13 cellular contexts compared by ENCODE assay signal in the genomic region with DNA sequence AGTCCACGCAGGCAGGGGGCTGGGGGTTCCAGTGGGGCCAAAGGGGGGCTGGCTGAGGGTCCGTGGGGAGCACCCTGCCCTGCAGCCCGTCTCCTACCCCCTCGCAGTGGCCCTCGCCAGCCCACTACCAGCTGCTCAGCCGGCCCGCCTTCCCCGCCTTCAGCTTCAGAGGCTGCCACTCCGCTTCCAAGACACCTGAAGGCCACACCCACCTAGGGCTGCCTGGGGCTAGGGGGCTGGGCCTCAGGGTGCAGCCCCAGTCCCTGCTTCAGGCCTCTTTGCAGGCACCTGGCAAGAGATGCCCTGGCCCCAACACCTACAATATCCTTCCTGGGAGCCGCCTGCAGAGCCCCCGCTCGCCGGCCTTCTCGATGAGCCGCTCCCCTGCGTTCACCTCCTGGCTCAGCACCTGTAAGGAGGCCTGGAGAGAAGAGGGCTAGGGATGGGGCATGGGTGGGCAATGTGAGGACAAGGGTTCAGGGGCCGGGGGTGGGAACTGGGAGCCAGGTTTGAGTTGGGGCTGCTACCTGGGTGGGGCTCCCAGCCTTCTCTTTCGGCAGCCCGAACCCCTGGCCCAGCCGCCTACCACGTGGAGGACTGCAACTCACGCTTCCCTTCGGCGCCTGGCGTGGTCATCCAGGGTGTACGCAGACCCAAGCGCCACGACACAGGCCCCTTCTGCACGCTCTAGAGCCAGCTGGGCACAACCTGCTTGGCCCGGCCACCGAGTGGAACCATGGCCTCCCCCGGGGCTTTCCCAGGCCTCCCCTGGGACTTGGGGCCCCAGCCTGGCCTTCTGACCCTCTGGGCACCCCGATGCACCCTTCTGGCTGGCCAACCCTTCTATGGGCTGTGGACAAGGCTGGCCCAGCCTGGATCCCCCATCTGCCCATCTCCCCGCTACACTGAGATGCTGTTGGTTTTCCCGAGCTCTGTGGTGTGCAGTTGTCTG. TPM values are rescaled to one million over a fixed set of nuclear protein-coding genes. Genes with fewer than 3 reads are reported as not detected.
A peak's percentile ranks its signal among the peaks of the same experiment; 100 is the strongest.
DNase-seq lines count a peak whose midpoint lies in the region; ATAC-seq, FAIRE-seq and TF ChIP-seq lines count a peak whose summit lies in the region.
"Had no signal": no experiment of that assay in that cellular context is flagged by ENCODE, and none has a peak within 500 bp of the region (broad histone marks: within the 10 kb centered on the region; RNA-seq: fewer than 3 reads in every experiment).

No MANE protein-coding gene starts in this region.

- H3K4me1 ChIP-seq in GM23338 (ENCODE audit: insufficient read depth) = peaks cover 13% of the 10 kb centered on the region; the same call in 1 of the 2 replicates
- peaks cover 22% of the 10 kb centered on the region for H3K4me1 ChIP-seq in astrocyte (ENCODE audit: insufficient read depth, low read length)

- TF ChIP-seq CTCF in 22Rv1 (IDR thresholded peaks at IDR 0.05) = no peak
- no peak for TF ChIP-seq CTCF in GM23338 (conservative IDR thresholded peaks at IDR 0.05; ENCODE audit: low read depth in 2 of 2)
- TF ChIP-seq CTCF in astrocyte (IDR thresholded peaks at IDR 0.05; ENCODE audit: insufficient read depth, low read depth, low read length) = no peak

- intact Hi-C loops in activated CD4-positive, alpha-beta T cell treated with anti-CD3 and anti-CD28 coated beads, Interleukin-2, amount 10 ng/mL, durations not matched to agents 24 days and 14 days (cut with micrococcal nuclease) = no loop called here

- H3K4me3 ChIP-seq in GM23338 (no peak overlapping the region), astrocyte (ENCODE audit: insufficient read depth, low read depth, low read length) (no peak overlapping the region)

- no peaks in the 10 kb centered on the region for H3K9me3 ChIP-seq in astrocyte (ENCODE audit: insufficient read depth, low read depth, low read length)

- H3K4me2 ChIP-seq in GM23338 = no peak overlapping the region
- H3K4me2 ChIP-seq in astrocyte (ENCODE audit: low read length) = no peak overlapping the region

- H3K9me2 ChIP-seq in GM23338 (ENCODE audit: insufficient read depth) = no peaks in the 10 kb centered on the region

- H3K36me3 Mint-ChIP-seq in GM23338 (ENCODE audit: low read depth) (peaks cover 8% of the 10 kb centered on the region; the same call in 2 of the 3 replicates), astrocyte (ENCODE audit: low read depth, unreplicated experiment) (no peaks in the 10 kb centered on the region)
- peaks cover 5% of the 10 kb centered on the region for H3K36me3 Mint-ChIP-seq in activated CD4-positive, alpha-beta T cell treated with anti-CD3 and anti-CD28 coated beads, Interleukin-2, amount 10 ng/mL, durations not matched to agents 24 days and 14 days (ENCODE audit: low read depth)

- peak overlapping the region; percentile 94 for H3K27ac ChIP-seq in 22Rv1
- no peak overlapping the region for H3K27ac ChIP-seq in GM23338 (ENCODE audit: low read depth)
- no peak overlapping the region for H3K27ac ChIP-seq in astrocyte (ENCODE audit: low read depth, low read length)

- peak; percentile 60 for DNase-seq in GM23338 (ENCODE audit: low spot score)
- DNase-seq in astrocyte (ENCODE audit: low read depth) = no peak
- no peak for DNase-seq in stimulated activated CD4-positive, alpha-beta T cell treated with anti-CD3 and anti-CD28 coated beads, Interleukin-4, amount 100 ng/mL, for 1 hour
- DNase-seq in activated CD4-positive, alpha-beta T cell treated with anti-CD3 and anti-CD28 coated beads, Interleukin-2, amount 10 ng/mL, durations not matched to agents 24 days and 14 days = no peak
- DNase-seq: activated CD8-positive, alpha-beta T cell treated with anti-CD3 and anti-CD28 coated beads, Interleukin-2, amount 10 ng/mL, durations not matched to agents 7 days and 5 days; activated gamma-delta T cell; C1 segment of cervical spinal cord; left cardiac atrium; NCI-H226; Right ventricle myocardium superior had no signal

- H3K36me3 ChIP-seq in GM23338 (ENCODE audit: insufficient read depth) (no peaks in the 10 kb centered on the region; the same call in 1 of the 2 replicates), astrocyte (ENCODE audit: insufficient read depth, low read length) (no peaks in the 10 kb centered on the region)

- H3K9me3 Mint-ChIP-seq in GM23338 (no peaks in the 10 kb centered on the region), astrocyte (ENCODE audit: unreplicated experiment) (no peaks in the 10 kb centered on the region)
- H3K9me3 Mint-ChIP-seq in activated CD4-positive, alpha-beta T cell treated with anti-CD3 and anti-CD28 coated beads, Interleukin-2, amount 10 ng/mL, durations not matched to agents 24 days and 14 days = no peaks in the 10 kb centered on the region

- H3K79me2 ChIP-seq in GM23338 (replicated peaks; ENCODE audit: insufficient read depth) = peaks cover 20% of the 10 kb centered on the region
- H3K79me2 ChIP-seq in astrocyte (ENCODE audit: insufficient read depth, low read length) = peaks cover 27% of the 10 kb centered on the region

- no peaks in the 10 kb centered on the region; the same call in 1 of the 2 replicates for H4K20me1 ChIP-seq in GM23338 (replicated peaks; ENCODE audit: insufficient read depth)
- H4K20me1 ChIP-seq in astrocyte (ENCODE audit: insufficient read depth, low read length) = peaks cover 17% of the 10 kb centered on the region

- H3K27ac Mint-ChIP-seq in GM23338 = no peak overlapping the region
- H3K27ac Mint-ChIP-seq in astrocyte (ENCODE audit: unreplicated experiment) = no peak overlapping the region
- no peak overlapping the region for H3K27ac Mint-ChIP-seq in activated CD4-positive, alpha-beta T cell treated with anti-CD3 and anti-CD28 coated beads, Interleukin-2, amount 10 ng/mL, durations not matched to agents 24 days and 14 days
- H3K27ac Mint-ChIP-seq: activated CD8-positive, alpha-beta T cell treated with anti-CD3 and anti-CD28 coated beads, Interleukin-2, amount 10 ng/mL, durations not matched to agents 7 days and 5 days had no signal

- H3K27me3 ChIP-seq in GM23338 (ENCODE audit: insufficient read depth) (peaks cover 4% of the 10 kb centered on the region; the same call in 1 of the 2 replicates), astrocyte (ENCODE audit: insufficient read depth, low read length) (no peaks in the 10 kb centered on the region)

- ATAC-seq in GM23338 (peak; percentile 68), GM18858 (IDR thresholded peaks at IDR 0.05; ENCODE audit: unreplicated experiment) (no peak)
- ATAC-seq: activated CD8-positive, alpha-beta T cell treated with anti-CD3 and anti-CD28 coated beads, Interleukin-2, amount 10 ng/mL, durations not matched to agents 7 days and 5 days; left cardiac atrium had no signal

- H3K27me3 Mint-ChIP-seq in GM23338 (ENCODE audit: insufficient read depth, low read depth, poor library complexity) = peaks cover 21% of the 10 kb centered on the region
- H3K27me3 Mint-ChIP-seq in astrocyte (ENCODE audit: low read depth, unreplicated experiment) = peaks cover 6% of the 10 kb centered on the region
- H3K27me3 Mint-ChIP-seq in activated CD4-positive, alpha-beta T cell treated with anti-CD3 and anti-CD28 coated beads, Interleukin-2, amount 10 ng/mL, durations not matched to agents 24 days and 14 days = peaks cover 1% of the 10 kb centered on the region

- H3K4me1 Mint-ChIP-seq in GM23338 (peaks cover 11% of the 10 kb centered on the region), astrocyte (ENCODE audit: low read depth, unreplicated experiment) (peaks cover 4% of the 10 kb centered on the region)
- H3K4me1 Mint-ChIP-seq in activated CD4-positive, alpha-beta T cell treated with anti-CD3 and anti-CD28 coated beads, Interleukin-2, amount 10 ng/mL, durations not matched to agents 24 days and 14 days = peaks cover 13% of the 10 kb centered on the region

- H3F3A ChIP-seq in GM23338 (replicated peaks; ENCODE audit: low read depth) = peaks cover 5% of the 10 kb centered on the region

- no peak overlapping the region for H3K9ac ChIP-seq in astrocyte (ENCODE audit: low read length)

- FAIRE-seq in astrocyte (lab: Jason Lieb, UNC) = no peak

- H2AFZ ChIP-seq in GM23338 = no peak overlapping the region
- no peak overlapping the region for H2AFZ ChIP-seq in astrocyte (ENCODE audit: low read depth, low read length)

- no peak overlapping the region; the same call in 2 of the 3 replicates for H3K4me3 Mint-ChIP-seq in GM23338
- peak overlapping the region; percentile 60 for H3K4me3 Mint-ChIP-seq in astrocyte (ENCODE audit: unreplicated experiment)
- H3K4me3 Mint-ChIP-seq in activated CD4-positive, alpha-beta T cell treated with anti-CD3 and anti-CD28 coated beads, Interleukin-2, amount 10 ng/mL, durations not matched to agents 24 days and 14 days = no peak overlapping the region
- H3K4me3 Mint-ChIP-seq: activated CD8-positive, alpha-beta T cell treated with anti-CD3 and anti-CD28 coated beads, Interleukin-2, amount 10 ng/mL, durations not matched to agents 7 days and 5 days had no signal

TF ChIP-seq in GM23338, 12 proteins besides CTCF, POLR2A, EP300 and RAD21 (continues in another document):
- TF ChIP-seq ZNF331 (CRISPR knock-in tag; IDR thresholded peaks at IDR 0.05; ENCODE audit: low read depth) = no peak

RNA-seq across cellular contexts. Expression of a gene that starts 1.7 kb away (rescaled TPM):
- total RNA-seq in GM23338 (2014; rRNA removed; shearing (Covaris generic)) = not detected in 2 replicates
- polyA plus RNA-seq in GM23338 (2016; fragmentation: Nextera tagmentation; extraction: Ambion mirVana) = not detected in 2 replicates
- not detected in 2 replicates for total RNA-seq in astrocyte
- 0.54 and 0.99 TPM in 2 replicates for total RNA-seq in activated CD4-positive, alpha-beta T cell treated with anti-CD3 and anti-CD28 coated beads, Interleukin-2, amount 10 ng/mL, durations not matched to agents 24 days and 14 days
- total RNA-seq: activated CD8-positive, alpha-beta T cell treated with anti-CD3 and anti-CD28 coated beads, Interleukin-2, amount 10 ng/mL, durations not matched to agents 7 days and 5 days; sciatic nerve had no signal

RNA-seq across cellular contexts. Expression of a gene that starts 2.3 kb away (rescaled TPM):
- 79.5 and 97.3 TPM in 2 replicates for total RNA-seq in GM23338 (2014; rRNA removed; shearing (Covaris generic))
- polyA plus RNA-seq in GM23338 (2016; fragmentation: Nextera tagmentation; extraction: Ambion mirVana) = 30.0 and 31.2 TPM in 2 replicates
- total RNA-seq in astrocyte = 45.8 and 48.9 TPM in 2 replicates
- total RNA-seq in activated CD4-positive, alpha-beta T cell treated with anti-CD3 and anti-CD28 coated beads, Interleukin-2, amount 10 ng/mL, durations not matched to agents 24 days and 14 days = 72.4 and 75.3 TPM in 2 replicates

RNA-seq across cellular contexts. Expression of a gene that starts 11.7 kb away (rescaled TPM):
- total RNA-seq in GM23338 (2014; rRNA removed; shearing (Covaris generic)) = 334 and 374 TPM in 2 replicates
- 389 and 408 TPM in 2 replicates for polyA plus RNA-seq in GM23338 (2016; fragmentation: Nextera tagmentation; extraction: Ambion mirVana)
- total RNA-seq in astrocyte = 188 and 218 TPM in 2 replicates
- 292 and 299 TPM in 2 replicates for total RNA-seq in activated CD4-positive, alpha-beta T cell treated with anti-CD3 and anti-CD28 coated beads, Interleukin-2, amount 10 ng/mL, durations not matched to agents 24 days and 14 days

RNA-seq across cellular contexts. Expression of a gene that starts 22.1 kb away (rescaled TPM):
- total RNA-seq in GM23338 (2014; rRNA removed; shearing (Covaris generic)) = not detected in 2 replicates
- polyA plus RNA-seq in GM23338 (2016; fragmentation: Nextera tagmentation; extraction: Ambion mirVana) = not detected in 2 replicates
- total RNA-seq in astrocyte = 0.09 TPM in 1 of 2 replicates, not detected in the other
- total RNA-seq in activated CD4-positive, alpha-beta T cell treated with anti-CD3 and anti-CD28 coated beads, Interleukin-2, amount 10 ng/mL, durations not matched to agents 24 days and 14 days = not detected in 2 replicates
- total RNA-seq: activated CD8-positive, alpha-beta T cell treated with anti-CD3 and anti-CD28 coated beads, Interleukin-2, amount 10 ng/mL, durations not matched to agents 7 days and 5 days; left cardiac atrium; Right ventricle myocardium superior; sciatic nerve had no signal

RNA-seq across cellular contexts. Expression of a gene that starts 24.7 kb away (rescaled TPM):
- 14.4 and 19.0 TPM in 2 replicates for total RNA-seq in GM23338 (2014; rRNA removed; shearing (Covaris generic))
- polyA plus RNA-seq in GM23338 (2016; fragmentation: Nextera tagmentation; extraction: Ambion mirVana) = 2.0 and 2.1 TPM in 2 replicates
- total RNA-seq in astrocyte = 10.8 and 11.8 TPM in 2 replicates
- 10.3 and 11.4 TPM in 2 replicates for total RNA-seq in activated CD4-positive, alpha-beta T cell treated with anti-CD3 and anti-CD28 coated beads, Interleukin-2, amount 10 ng/mL, durations not matched to agents 24 days and 14 days
